In genomic region chr12:59820594-59821011, GRCh38 we compare ENCODE assay signal across 18 cellular contexts.
DNase-seq lines count a peak whose midpoint lies in the region; ATAC-seq and TF ChIP-seq lines count a peak whose summit lies in the region.
"Had no signal": no experiment of that assay in that cellular context is flagged by ENCODE, and none has a peak within 500 bp of the region (broad histone marks: within the 10 kb centered on the region; RNA-seq: fewer than 3 reads in every experiment).

No MANE protein-coding gene starts in this region.

- no peaks in the 10 kb centered on the region for H3K4me1 ChIP-seq in adipocyte (ENCODE audit: control insufficient read depth, insufficient read depth, low read length)

- H3K27me3 ChIP-seq in adipocyte (replicated peaks; ENCODE audit: control insufficient read depth, insufficient read depth, low read length), result no peaks in the 10 kb centered on the region

- H3K4me3 ChIP-seq in adipocyte (ENCODE audit: low read length), result no peak overlapping the region
- H3K4me3 ChIP-seq in fibroblast of villous mesenchyme (ENCODE audit: low read depth, low read length), result no peak overlapping the region
- H3K4me3 ChIP-seq: K562, PC-9 had no signal

- no peak overlapping the region for H3K27ac Mint-ChIP-seq in T-cell
- H3K27ac Mint-ChIP-seq: CD4-positive, alpha-beta T cell; T-helper 1 cell treated with Interleukin-12 subunit alpha and Interleukin-12 subunit beta and Interleukin-4 antibody, amounts not matched to agents 30 μg/mL and 1 μg/mL, for 36 hours had no signal

- H3K36me3 Mint-ChIP-seq in T-cell, result no peaks in the 10 kb centered on the region

- peaks cover 2 to 9% (median 7%) of the 10 kb centered on the region in 3 donors for H3K9me3 Mint-ChIP-seq in T-cell
- H3K9me3 Mint-ChIP-seq: T-helper 1 cell treated with Interleukin-12 subunit alpha and Interleukin-12 subunit beta and Interleukin-4 antibody, amounts not matched to agents 30 μg/mL and 1 μg/mL, for 36 hours had no signal

- H3K36me3 ChIP-seq in adipocyte (ENCODE audit: control insufficient read depth, insufficient read depth, low read length, severe bottlenecking), result no peaks in the 10 kb centered on the region

- H3K4me3 Mint-ChIP-seq in T-cell, result no peak overlapping the region
- H3K4me3 Mint-ChIP-seq: CD4-positive, alpha-beta T cell; T-helper 1 cell treated with Interleukin-12 subunit alpha and Interleukin-12 subunit beta and Interleukin-4 antibody, amounts not matched to agents 30 μg/mL and 1 μg/mL, for 36 hours had no signal

- H3K4me1 Mint-ChIP-seq in T-cell, result no peaks in the 10 kb centered on the region

- no peak for TF ChIP-seq CTCF in AG09319 (IDR thresholded peaks at IDR 0.05; ENCODE audit: low read depth, low read length)
- TF ChIP-seq CTCF in fibroblast of villous mesenchyme (IDR thresholded peaks at IDR 0.05; ENCODE audit: insufficient read depth, low read depth, low read length), result no peak

- no peak for ATAC-seq in HG02759 (IDR thresholded peaks at IDR 0.05; ENCODE audit: unreplicated experiment)
- ATAC-seq in T-cell (replicated peaks in 1 of 4), result no peak
- ATAC-seq: K562, SK-N-SH treated with all-trans-retinoic acid at 6 μM for 48 hours had no signal

- POLR2A ChIA-PET in T-cell (lab: Charles Lee), result no interaction called here

- H3K9me3 ChIP-seq in adipocyte (ENCODE audit: control insufficient read depth, low read length), result peaks cover 11% of the 10 kb centered on the region

- no peaks in the 10 kb centered on the region for H3K27me3 Mint-ChIP-seq in T-cell
- H3K27me3 Mint-ChIP-seq: CD4-positive, alpha-beta T cell had no signal

- H3K9ac ChIP-seq in adipocyte (ENCODE audit: low read length), result no peak overlapping the region

- CTCF ChIA-PET in T-cell (lab: Charles Lee), result interaction anchor here in 1 of 2 donors (1.0 kb wide), 1 partner anchor 12 kb away, joined by 3 read pairs; no protein-coding TSS in a partner anchor

- peak; percentile 18 for DNase-seq in AG09319 (ENCODE audit: extremely low read depth, low read depth)
- peak; percentile 90 for DNase-seq in GM04503 (ENCODE audit: low read depth)
- DNase-seq in adipocyte (ENCODE audit: low read depth), result peak; percentile 11
- peak; percentile 6 for DNase-seq in fibroblast of villous mesenchyme (ENCODE audit: low read depth)
- no peak for DNase-seq in NCI-H226
- DNase-seq in T-cell, result no peak
- no peak for DNase-seq in HT-29 (ENCODE audit: low spot score)
- DNase-seq: CD4-positive, alpha-beta T cell; DMS79 treated with DMSO at 0.1 percent for 48 hours; NCI-H1092 treated with DMSO at 0.1 percent for 48 hours; NCI-H1694; NCI-H446 treated with DMSO at 0.1 percent for 48 hours; NCI-H748 treated with DMSO at 0.1 percent for 48 hours; PC-9 had no signal

Comparison
In these comparisons a context has a peak if more than half of its experiments do, and no peak if none do; other contexts are left out.
1. DNase-seq: peak in AG09319 (single experiment), GM04503 (single experiment), adipocyte (single experiment) and fibroblast of villous mesenchyme (single experiment); none in NCI-H226 (single experiment), T-cell (0 of 34) and HT-29 (single experiment).